In genomic region chr1:21673853-21674252, GRCh38 we compare ENCODE assay signal across 1 cellular context. TPM values are rescaled to one million over a fixed set of nuclear protein-coding genes. Genes with fewer than 3 reads are reported as not detected.
"Had no signal": no experiment of that assay in that cellular context is flagged by ENCODE, and none has a peak within 500 bp of the region (broad histone marks: within the 10 kb centered on the region; RNA-seq: fewer than 3 reads in every experiment).

No MANE protein-coding gene starts in this region.

RNA-seq across cellular contexts. Expression of gene RAP1GAP, which starts 4.7 kb away (rescaled TPM):
- polyA plus RNA-seq: naive thymus-derived CD4-positive, alpha-beta T cell had no signal
